In the genomic region with DNA sequence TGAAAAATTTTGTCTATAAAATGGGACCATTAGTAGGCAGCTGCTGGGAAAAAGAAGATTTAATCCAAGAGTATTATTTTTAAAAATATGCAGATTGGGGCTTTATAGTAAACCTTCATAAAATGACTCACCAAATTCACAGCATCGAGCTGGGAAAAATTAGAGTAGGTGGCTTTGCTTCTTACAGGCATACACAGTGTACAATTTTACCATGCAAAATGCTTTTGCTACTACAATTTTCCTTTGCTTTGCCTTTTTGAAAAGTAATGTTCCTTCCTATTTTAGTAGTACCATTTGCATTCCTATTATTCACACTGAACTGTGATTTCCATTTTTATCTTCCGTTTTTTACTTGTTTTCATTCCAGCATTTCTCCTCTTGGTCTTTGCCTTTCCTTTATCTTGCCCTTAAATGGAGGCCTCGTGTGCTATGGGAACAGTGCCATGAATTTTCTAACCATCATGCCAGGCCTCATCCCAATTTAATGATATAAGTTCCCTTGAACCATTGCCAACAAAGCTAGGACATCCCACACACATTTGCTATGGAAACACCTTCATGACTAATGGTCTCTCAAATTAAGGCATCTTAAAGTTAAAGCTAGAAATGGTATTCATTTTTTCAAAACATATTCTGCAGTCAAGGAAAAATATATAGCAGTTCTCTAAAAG, we compare ENCODE assay signal across 10 cellular contexts.
A peak's percentile ranks its signal among the peaks of the same experiment; 100 is the strongest.
DNase-seq lines count a peak whose midpoint lies in the region; ATAC-seq and TF ChIP-seq lines count a peak whose summit lies in the region.
"Had no signal": no experiment of that assay in that cellular context is flagged by ENCODE, and none has a peak within 500 bp of the region (broad histone marks: within the 10 kb centered on the region; RNA-seq: fewer than 3 reads in every experiment).

No MANE protein-coding gene starts in this region.

- no peak overlapping the region for H3K4me2 ChIP-seq in SK-N-SH

- TF ChIP-seq RAD21 in SK-N-SH (IDR thresholded peaks at IDR 0.05; ENCODE audit: low read length): no peak

- no peaks in the 10 kb centered on the region for H3F3A ChIP-seq in SK-N-SH (replicated peaks; ENCODE audit: insufficient read depth)

- TF ChIP-seq CTCF in activated CD8-positive, alpha-beta T cell treated with anti-CD3 and anti-CD28 coated beads for 36 hours (IDR thresholded peaks at IDR 0.05): no peak
- TF ChIP-seq CTCF in SK-N-SH (IDR thresholded peaks at IDR 0.05) (no peak), fibroblast of mammary gland (conservative IDR thresholded peaks at IDR 0.05; ENCODE audit: control insufficient read depth, insufficient read depth, low read depth, low read length) (no peak)

- ATAC-seq in activated CD8-positive, alpha-beta T cell treated with anti-CD3 and anti-CD28 coated beads for 36 hours: no peak
- no peak for ATAC-seq in activated CD8-positive, alpha-beta T cell treated with anti-CD3 and anti-CD28 coated beads, Interleukin-2, amount 10 ng/mL, durations not matched to agents 7 days and 5 days
- ATAC-seq in sciatic nerve (no peak), HG02610 (IDR thresholded peaks at IDR 0.05; ENCODE audit: unreplicated experiment) (no peak)

- peaks cover 15% of the 10 kb centered on the region for H3K36me3 Mint-ChIP-seq in activated CD8-positive, alpha-beta T cell treated with anti-CD3 and anti-CD28 coated beads for 36 hours (ENCODE audit: low read depth)
- H3K36me3 Mint-ChIP-seq in activated CD8-positive, alpha-beta T cell treated with anti-CD3 and anti-CD28 coated beads, Interleukin-2, amount 10 ng/mL, durations not matched to agents 7 days and 5 days (ENCODE audit: low read depth): peaks cover 21% of the 10 kb centered on the region

- peaks cover 70% of the 10 kb centered on the region for H3K4me1 Mint-ChIP-seq in activated CD8-positive, alpha-beta T cell treated with anti-CD3 and anti-CD28 coated beads for 36 hours (ENCODE audit: low read depth)
- H3K4me1 Mint-ChIP-seq in activated CD8-positive, alpha-beta T cell treated with anti-CD3 and anti-CD28 coated beads, Interleukin-2, amount 10 ng/mL, durations not matched to agents 7 days and 5 days (ENCODE audit: low read depth): peaks cover 56% of the 10 kb centered on the region

- DNase-seq in activated CD8-positive, alpha-beta T cell treated with anti-CD3 and anti-CD28 coated beads for 36 hours: no peak
- DNase-seq in activated CD8-positive, alpha-beta T cell treated with anti-CD3 and anti-CD28 coated beads, Interleukin-2, amount 10 ng/mL, durations not matched to agents 7 days and 5 days: no peak
- DNase-seq in SK-N-SH (no peak), fibroblast of mammary gland (ENCODE audit: low read depth) (peak; percentile 81), DMS79 (lab: John Stamatoyannopoulos, UW) (no peak), sciatic nerve (ENCODE audit: low spot score) (no peak)
- DNase-seq: stimulated activated naive CD4-positive, alpha-beta T cell treated with Interleukin-2 at 50 U/mL for 16 hours had no signal

- POLR2A ChIA-PET in activated CD8-positive, alpha-beta T cell treated with anti-CD3 and anti-CD28 coated beads for 36 hours (lab: Charles Lee): interaction anchor here (1.8 kb wide), 1 partner anchor 117 kb away, joined by 5 read pairs; the partner anchor contains the start of gene BTG1
- POLR2A ChIA-PET in activated CD8-positive, alpha-beta T cell treated with anti-CD3 and anti-CD28 coated beads, Interleukin-2, amount 10 ng/mL, durations not matched to agents 7 days and 5 days (lab: Charles Lee): interaction anchor here (0.8 to 1.1 kb wide), 2 partner anchors 118 to 340 kb away, joined by 3 read pairs; partner anchors contain the start of gene BTG1
- POLR2A ChIA-PET in SK-N-SH (lab: Yijun Ruan, JAX): no interaction called here

- WGBS in SK-N-SH (ENCODE audit: low lambda C conversion rate): 50% methylated on average over 3 of the region's 3 CpGs

- CTCF ChIA-PET in activated CD8-positive, alpha-beta T cell treated with anti-CD3 and anti-CD28 coated beads for 36 hours (lab: Charles Lee): interaction anchor here (0.7 to 1.6 kb wide), 3 partner anchors 19 to 107 kb away, joined by 3 to 5 read pairs (median 3); no protein-coding TSS in a partner anchor
- CTCF ChIA-PET in activated CD8-positive, alpha-beta T cell treated with anti-CD3 and anti-CD28 coated beads, Interleukin-2, amount 10 ng/mL, durations not matched to agents 7 days and 5 days (lab: Charles Lee): interaction anchor here (1.0 to 1.5 kb wide), 5 partner anchors 14 to 544 kb away, joined by 3 to 5 read pairs (median 3); no protein-coding TSS in a partner anchor
- CTCF ChIA-PET in SK-N-SH (lab: Yijun Ruan, JAX): interaction anchor here (0.8 kb wide), 1 partner anchor 97 kb away, joined by 3 read pairs; no protein-coding TSS in a partner anchor

- peak overlapping the region; percentile 48; the same call in 1 of the 2 replicates for H2AFZ ChIP-seq in SK-N-SH (ENCODE audit: low read depth)

- H3K9ac ChIP-seq in SK-N-SH: no peak overlapping the region

- peaks cover 8 to 9% of the 10 kb centered on the region in 2 experiments for H3K4me1 ChIP-seq in SK-N-SH (ENCODE audit: control insufficient read depth in 1 of 2, insufficient read depth in 2 of 2, low read depth in 1 of 2, low read length in 1 of 2)

- H3K27ac Mint-ChIP-seq in activated CD8-positive, alpha-beta T cell treated with anti-CD3 and anti-CD28 coated beads for 36 hours: peak overlapping the region; percentile 60
- H3K27ac Mint-ChIP-seq in activated CD8-positive, alpha-beta T cell treated with anti-CD3 and anti-CD28 coated beads, Interleukin-2, amount 10 ng/mL, durations not matched to agents 7 days and 5 days: no peak overlapping the region
- H3K27ac Mint-ChIP-seq: B cell had no signal

- no peaks in the 10 kb centered on the region for H3K79me2 ChIP-seq in SK-N-SH (ENCODE audit: insufficient read depth)

- no peaks in the 10 kb centered on the region for H4K20me1 ChIP-seq in SK-N-SH (ENCODE audit: insufficient read depth)

- H3K36me3 ChIP-seq in SK-N-SH (replicated peaks in 1 of 2; ENCODE audit: control insufficient read depth in 1 of 2, insufficient read depth in 2 of 2, low read length in 1 of 2): no peaks in the 10 kb centered on the region

- H3K27ac ChIP-seq in SK-N-SH (ENCODE audit: low read depth in 2 of 2, low read length in 1 of 2) (peak overlapping the region in 1 of 2 experiments; percentile 47; a peak in 2 of 4 replicates), temporal lobe (ENCODE audit: low read depth, low read length) (peak overlapping the region; percentile 37)

- no peaks in the 10 kb centered on the region for H3K9me2 ChIP-seq in SK-N-SH

- intact Hi-C loops in activated CD8-positive, alpha-beta T cell treated with anti-CD3 and anti-CD28 coated beads for 36 hours (cut with micrococcal nuclease): no loop called here
- intact Hi-C loops in sciatic nerve (cut with DNase I): no loop called here

- no peak overlapping the region for H3K4me3 Mint-ChIP-seq in activated CD8-positive, alpha-beta T cell treated with anti-CD3 and anti-CD28 coated beads for 36 hours
- H3K4me3 Mint-ChIP-seq in activated CD8-positive, alpha-beta T cell treated with anti-CD3 and anti-CD28 coated beads, Interleukin-2, amount 10 ng/mL, durations not matched to agents 7 days and 5 days: no peak overlapping the region
- H3K4me3 Mint-ChIP-seq: B cell had no signal

- no peaks in the 10 kb centered on the region for H3K27me3 ChIP-seq in SK-N-SH (ENCODE audit: insufficient read depth)

- H3K9me3 ChIP-seq in SK-N-SH: no peaks in the 10 kb centered on the region

- TF ChIP-seq EP300 in SK-N-SH (IDR thresholded peaks at IDR 0.05; ENCODE audit: borderline replicate concordance in 1 of 2, low read depth in 1 of 2, low read length in 1 of 2): no peak

- no peaks in the 10 kb centered on the region for H3K27me3 Mint-ChIP-seq in activated CD8-positive, alpha-beta T cell treated with anti-CD3 and anti-CD28 coated beads for 36 hours
- no peaks in the 10 kb centered on the region for H3K27me3 Mint-ChIP-seq in activated CD8-positive, alpha-beta T cell treated with anti-CD3 and anti-CD28 coated beads, Interleukin-2, amount 10 ng/mL, durations not matched to agents 7 days and 5 days (ENCODE audit: low read depth)
- H3K27me3 Mint-ChIP-seq: B cell had no signal

- peaks cover 5% of the 10 kb centered on the region for H3K9me3 Mint-ChIP-seq in activated CD8-positive, alpha-beta T cell treated with anti-CD3 and anti-CD28 coated beads for 36 hours
- H3K9me3 Mint-ChIP-seq in activated CD8-positive, alpha-beta T cell treated with anti-CD3 and anti-CD28 coated beads, Interleukin-2, amount 10 ng/mL, durations not matched to agents 7 days and 5 days (ENCODE audit: insufficient read depth): peaks cover 6% of the 10 kb centered on the region

- H3K4me3 ChIP-seq in SK-N-SH (ENCODE audit: low read depth in 2 of 2, low read length in 1 of 2): no peak overlapping the region
- no peak overlapping the region for H3K4me3 ChIP-seq in fibroblast of mammary gland (ENCODE audit: control insufficient read depth, low read depth, low read length)

TF ChIP-seq in SK-N-SH, 30 proteins besides CTCF, POLR2A, EP300 and RAD21:
- TF ChIP-seq TAF1 (IDR thresholded peaks at IDR 0.05; ENCODE audit: borderline replicate concordance, low read depth, low read length): no peak
- TF ChIP-seq NFIC (IDR thresholded peaks at IDR 0.05; ENCODE audit: borderline replicate concordance): peak; percentile 61
